Comparison of ENCODE assay signal across 1 cellular context in the genomic region with DNA sequence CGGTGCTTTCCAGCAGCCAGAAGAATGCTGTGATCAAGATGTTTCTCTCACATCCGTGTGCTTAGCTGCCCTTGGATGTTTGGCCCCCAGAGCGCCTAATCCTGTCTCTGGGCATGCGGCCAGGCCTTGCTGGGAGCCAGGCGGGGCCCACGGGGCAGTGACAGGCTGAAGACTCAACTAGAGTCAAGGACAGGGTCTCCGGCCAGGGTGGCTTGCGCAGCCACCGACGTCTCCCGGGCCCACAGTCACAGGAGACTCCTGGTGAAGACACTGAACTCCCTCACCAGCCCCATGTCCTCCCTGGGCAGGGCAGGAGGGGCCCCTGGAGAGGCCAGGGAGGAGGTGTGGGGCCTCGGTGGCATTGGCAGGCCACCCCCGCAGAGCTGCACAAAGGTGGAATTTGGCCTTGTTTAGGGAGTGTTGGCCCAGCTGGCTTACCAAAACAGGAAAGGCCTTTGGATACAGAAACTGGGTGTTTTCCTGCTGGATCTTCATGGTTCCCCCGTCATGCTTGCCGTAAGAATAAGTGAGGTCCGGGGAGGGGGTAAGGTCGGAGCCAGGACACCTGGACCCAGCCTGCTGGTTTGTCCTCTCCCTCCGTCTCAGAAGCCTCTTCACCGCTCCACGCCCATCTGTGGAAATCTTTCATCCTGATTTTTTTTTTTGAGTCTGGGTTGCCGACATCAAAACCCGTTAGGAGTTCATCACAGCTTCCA.
TF ChIP-seq lines count a peak whose summit lies in the region.

No MANE protein-coding gene starts in this region.

TF ChIP-seq in HepG2, 621 proteins besides CTCF, POLR2A, EP300 and RAD21 (continued from another document and continues in another):
- TF ChIP-seq HNRNPL (IDR thresholded peaks at IDR 0.05; ENCODE audit: low read depth, low read length) (peak; percentile 84; the same call in 1 of the 2 replicates), ZNF564 (CRISPR knock-in tag; IDR thresholded peaks at IDR 0.05) (peak; percentile 80), FOXM1 (CRISPR knock-in tag; IDR thresholded peaks at IDR 0.05) (no peak), ZNF44 (CRISPR knock-in tag; IDR thresholded peaks at IDR 0.05) (no peak), RFX3 (CRISPR knock-in tag; IDR thresholded peaks at IDR 0.05) (no peak), FOXO1 (CRISPR knock-in tag; IDR thresholded peaks at IDR 0.05) (peak; percentile 49; the same call in 1 of the 2 replicates), KLF9 (CRISPR knock-in tag; IDR thresholded peaks at IDR 0.05; ENCODE audit: low read depth) (peak; percentile 52; the same call in 1 of the 2 replicates), NONO (IDR thresholded peaks at IDR 0.05) (no peak), NONO (CRISPR knock-in tag; conservative IDR thresholded peaks at IDR 0.05) (peak; percentile 56; the same call in 1 of the 2 replicates), NKX3-1 (CRISPR knock-in tag; IDR thresholded peaks at IDR 0.05) (peak; percentile 85; the same call in 1 of the 2 replicates), KAT7 (CRISPR knock-in tag; IDR thresholded peaks at IDR 0.05; ENCODE audit: borderline replicate concordance) (peak; percentile 9; the same call in 1 of the 2 replicates), ZNF331 (CRISPR knock-in tag; IDR thresholded peaks at IDR 0.05) (peak; percentile 86), NFATC3 (CRISPR knock-in tag; IDR thresholded peaks at IDR 0.05) (no peak), SMYD3 (CRISPR knock-in tag; IDR thresholded peaks at IDR 0.05) (0 out of 2 replicates have a peak, but pooled peaks have one; percentile 58), ZNF619 (CRISPR knock-in tag; IDR thresholded peaks at IDR 0.05) (no peak), ZSCAN29 (CRISPR knock-in tag; conservative IDR thresholded peaks at IDR 0.05) (peak; percentile 77; the same call in 1 of the 2 replicates), ZNF614 (CRISPR knock-in tag; IDR thresholded peaks at IDR 0.05; ENCODE audit: borderline replicate concordance) (peak; percentile 81), ELF1 (CRISPR knock-in tag; IDR thresholded peaks at IDR 0.05) (peak; percentile 44; the same call in 1 of the 2 replicates), ZNF20 (CRISPR knock-in tag; IDR thresholded peaks at IDR 0.05) (0 out of 2 replicates have a peak, but pooled peaks have one; percentile 51), TMF1 (CRISPR knock-in tag; IDR thresholded peaks at IDR 0.05; ENCODE audit: low read depth) (no peak), POLR2G (IDR thresholded peaks at IDR 0.05; ENCODE audit: low read depth, low read length) (peak; percentile 57), ATRX (CRISPR knock-in tag; IDR thresholded peaks at IDR 0.05; ENCODE audit: borderline replicate concordance) (no peak), ZNF749 (CRISPR knock-in tag; IDR thresholded peaks at IDR 0.05; ENCODE audit: borderline replicate concordance) (peak; percentile 66), TRIM24 (CRISPR knock-in tag; IDR thresholded peaks at IDR 0.05) (no peak), ZNF317 (CRISPR knock-in tag; IDR thresholded peaks at IDR 0.05) (peak; percentile 87), ZKSCAN8 (CRISPR knock-in tag; IDR thresholded peaks at IDR 0.05; ENCODE audit: borderline replicate concordance) (no peak), ZNF431 (CRISPR knock-in tag; IDR thresholded peaks at IDR 0.05; ENCODE audit: borderline replicate concordance, low read depth) (no peak; the same call in 1 of the 2 replicates), SMAD3 (CRISPR knock-in tag; IDR thresholded peaks at IDR 0.05) (peak; percentile 41; the same call in 1 of the 2 replicates), ZNF652 (CRISPR knock-in tag; IDR thresholded peaks at IDR 0.05; ENCODE audit: borderline replicate concordance, low read depth) (peak; percentile 20; the same call in 1 of the 2 replicates), EEA1 (CRISPR knock-in tag; IDR thresholded peaks at IDR 0.05; ENCODE audit: borderline replicate concordance) (no peak), ZNF792 (CRISPR knock-in tag; IDR thresholded peaks at IDR 0.05) (no peak), ZNF354B (CRISPR knock-in tag; IDR thresholded peaks at IDR 0.05) (peak; percentile 95), FOXC1 (CRISPR knock-in tag; IDR thresholded peaks at IDR 0.05; ENCODE audit: borderline replicate concordance) (0 out of 2 replicates have a peak, but pooled peaks have one; percentile 15), TGIF2 (CRISPR knock-in tag; IDR thresholded peaks at IDR 0.05) (peak; percentile 89; the same call in 1 of the 2 replicates), ZNF253 (CRISPR knock-in tag; IDR thresholded peaks at IDR 0.05; ENCODE audit: borderline replicate concordance) (peak; percentile 78; the same call in 1 of the 2 replicates), CBX1 (IDR thresholded peaks at IDR 0.05; ENCODE audit: low read depth) (no peak), ZNF558 (CRISPR knock-in tag; IDR thresholded peaks at IDR 0.05; ENCODE audit: borderline replicate concordance) (no peak), HDAC2 (CRISPR knock-in tag; IDR thresholded peaks at IDR 0.05) (peak; percentile 92), MED13 (CRISPR knock-in tag; IDR thresholded peaks at IDR 0.05) (no peak), ZMYM3 (CRISPR knock-in tag; IDR thresholded peaks at IDR 0.05) (peak; percentile 45; the same call in 1 of the 2 replicates), KDM2A (CRISPR knock-in tag; IDR thresholded peaks at IDR 0.05; ENCODE audit: borderline replicate concordance, low read depth) (peak; percentile 86; the same call in 1 of the 2 replicates), CREM (IDR thresholded peaks at IDR 0.05) (peak; percentile 59; the same call in 1 of the 2 replicates), CREM (CRISPR knock-in tag; IDR thresholded peaks at IDR 0.05) (no peak), ZNF510 (CRISPR knock-in tag; IDR thresholded peaks at IDR 0.05; ENCODE audit: low read depth) (peak; percentile 14; the same call in 1 of the 2 replicates), ZNF709 (CRISPR knock-in tag; IDR thresholded peaks at IDR 0.05) (peak; percentile 52; the same call in 1 of the 2 replicates), HIVEP1 (CRISPR knock-in tag; IDR thresholded peaks at IDR 0.05) (peak; percentile 78), AGO2 (optimal IDR thresholded peaks at IDR 0.05; ENCODE audit: low read depth, low read length) (peak; percentile 20)
- TF ChIP-seq, protein P1, sequence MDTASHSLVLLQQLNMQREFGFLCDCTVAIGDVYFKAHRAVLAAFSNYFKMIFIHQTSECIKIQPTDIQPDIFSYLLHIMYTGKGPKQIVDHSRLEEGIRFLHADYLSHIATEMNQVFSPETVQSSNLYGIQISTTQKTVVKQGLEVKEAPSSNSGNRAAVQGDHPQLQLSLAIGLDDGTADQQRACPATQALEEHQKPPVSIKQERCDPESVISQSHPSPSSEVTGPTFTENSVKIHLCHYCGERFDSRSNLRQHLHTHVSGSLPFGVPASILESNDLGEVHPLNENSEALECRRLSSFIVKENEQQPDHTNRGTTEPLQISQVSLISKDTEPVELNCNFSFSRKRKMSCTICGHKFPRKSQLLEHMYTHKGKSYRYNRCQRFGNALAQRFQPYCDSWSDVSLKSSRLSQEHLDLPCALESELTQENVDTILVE (CRISPR knock-in tag; IDR thresholded peaks at IDR 0.05) = peak; percentile 95
- TF ChIP-seq, protein P2, sequence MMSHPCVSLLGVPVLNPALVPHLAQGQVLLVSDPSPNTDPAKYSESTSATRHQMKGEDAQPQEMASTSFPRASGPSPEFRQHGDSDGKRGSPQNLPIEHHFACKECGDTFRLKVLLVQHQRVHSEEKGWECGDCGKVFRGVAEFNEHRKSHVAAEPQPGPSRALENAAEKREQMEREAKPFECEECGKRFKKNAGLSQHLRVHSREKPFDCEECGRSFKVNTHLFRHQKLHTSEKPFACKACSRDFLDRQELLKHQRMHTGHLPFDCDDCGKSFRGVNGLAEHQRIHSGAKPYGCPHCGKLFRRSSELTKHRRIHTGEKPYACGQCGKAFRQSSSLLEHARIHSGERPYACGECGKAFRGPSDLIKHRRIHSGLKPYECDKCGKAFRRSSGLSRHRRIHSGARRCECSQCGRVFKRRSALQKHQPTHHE (CRISPR knock-in tag; IDR thresholded peaks at IDR 0.05; ENCODE audit: borderline replicate concordance) = 0 out of 2 replicates have a peak, but pooled peaks have one; percentile 92
- TF ChIP-seq, protein P3, sequence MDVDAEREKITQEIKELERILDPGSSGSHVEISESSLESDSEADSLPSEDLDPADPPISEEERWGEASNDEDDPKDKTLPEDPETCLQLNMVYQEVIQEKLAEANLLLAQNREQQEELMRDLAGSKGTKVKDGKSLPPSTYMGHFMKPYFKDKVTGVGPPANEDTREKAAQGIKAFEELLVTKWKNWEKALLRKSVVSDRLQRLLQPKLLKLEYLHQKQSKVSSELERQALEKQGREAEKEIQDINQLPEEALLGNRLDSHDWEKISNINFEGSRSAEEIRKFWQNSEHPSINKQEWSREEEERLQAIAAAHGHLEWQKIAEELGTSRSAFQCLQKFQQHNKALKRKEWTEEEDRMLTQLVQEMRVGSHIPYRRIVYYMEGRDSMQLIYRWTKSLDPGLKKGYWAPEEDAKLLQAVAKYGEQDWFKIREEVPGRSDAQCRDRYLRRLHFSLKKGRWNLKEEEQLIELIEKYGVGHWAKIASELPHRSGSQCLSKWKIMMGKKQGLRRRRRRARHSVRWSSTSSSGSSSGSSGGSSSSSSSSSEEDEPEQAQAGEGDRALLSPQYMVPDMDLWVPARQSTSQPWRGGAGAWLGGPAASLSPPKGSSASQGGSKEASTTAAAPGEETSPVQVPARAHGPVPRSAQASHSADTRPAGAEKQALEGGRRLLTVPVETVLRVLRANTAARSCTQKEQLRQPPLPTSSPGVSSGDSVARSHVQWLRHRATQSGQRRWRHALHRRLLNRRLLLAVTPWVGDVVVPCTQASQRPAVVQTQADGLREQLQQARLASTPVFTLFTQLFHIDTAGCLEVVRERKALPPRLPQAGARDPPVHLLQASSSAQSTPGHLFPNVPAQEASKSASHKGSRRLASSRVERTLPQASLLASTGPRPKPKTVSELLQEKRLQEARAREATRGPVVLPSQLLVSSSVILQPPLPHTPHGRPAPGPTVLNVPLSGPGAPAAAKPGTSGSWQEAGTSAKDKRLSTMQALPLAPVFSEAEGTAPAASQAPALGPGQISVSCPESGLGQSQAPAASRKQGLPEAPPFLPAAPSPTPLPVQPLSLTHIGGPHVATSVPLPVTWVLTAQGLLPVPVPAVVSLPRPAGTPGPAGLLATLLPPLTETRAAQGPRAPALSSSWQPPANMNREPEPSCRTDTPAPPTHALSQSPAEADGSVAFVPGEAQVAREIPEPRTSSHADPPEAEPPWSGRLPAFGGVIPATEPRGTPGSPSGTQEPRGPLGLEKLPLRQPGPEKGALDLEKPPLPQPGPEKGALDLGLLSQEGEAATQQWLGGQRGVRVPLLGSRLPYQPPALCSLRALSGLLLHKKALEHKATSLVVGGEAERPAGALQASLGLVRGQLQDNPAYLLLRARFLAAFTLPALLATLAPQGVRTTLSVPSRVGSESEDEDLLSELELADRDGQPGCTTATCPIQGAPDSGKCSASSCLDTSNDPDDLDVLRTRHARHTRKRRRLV (CRISPR knock-in tag; IDR thresholded peaks at IDR 0.05) = peak; percentile 69
- TF ChIP-seq, protein P4, sequence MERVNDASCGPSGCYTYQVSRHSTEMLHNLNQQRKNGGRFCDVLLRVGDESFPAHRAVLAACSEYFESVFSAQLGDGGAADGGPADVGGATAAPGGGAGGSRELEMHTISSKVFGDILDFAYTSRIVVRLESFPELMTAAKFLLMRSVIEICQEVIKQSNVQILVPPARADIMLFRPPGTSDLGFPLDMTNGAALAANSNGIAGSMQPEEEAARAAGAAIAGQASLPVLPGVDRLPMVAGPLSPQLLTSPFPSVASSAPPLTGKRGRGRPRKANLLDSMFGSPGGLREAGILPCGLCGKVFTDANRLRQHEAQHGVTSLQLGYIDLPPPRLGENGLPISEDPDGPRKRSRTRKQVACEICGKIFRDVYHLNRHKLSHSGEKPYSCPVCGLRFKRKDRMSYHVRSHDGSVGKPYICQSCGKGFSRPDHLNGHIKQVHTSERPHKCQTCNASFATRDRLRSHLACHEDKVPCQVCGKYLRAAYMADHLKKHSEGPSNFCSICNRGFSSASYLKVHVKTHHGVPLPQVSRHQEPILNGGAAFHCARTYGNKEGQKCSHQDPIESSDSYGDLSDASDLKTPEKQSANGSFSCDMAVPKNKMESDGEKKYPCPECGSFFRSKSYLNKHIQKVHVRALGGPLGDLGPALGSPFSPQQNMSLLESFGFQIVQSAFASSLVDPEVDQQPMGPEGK (CRISPR knock-in tag; IDR thresholded peaks at IDR 0.05) = peak; percentile 94
- TF ChIP-seq, protein P5, sequence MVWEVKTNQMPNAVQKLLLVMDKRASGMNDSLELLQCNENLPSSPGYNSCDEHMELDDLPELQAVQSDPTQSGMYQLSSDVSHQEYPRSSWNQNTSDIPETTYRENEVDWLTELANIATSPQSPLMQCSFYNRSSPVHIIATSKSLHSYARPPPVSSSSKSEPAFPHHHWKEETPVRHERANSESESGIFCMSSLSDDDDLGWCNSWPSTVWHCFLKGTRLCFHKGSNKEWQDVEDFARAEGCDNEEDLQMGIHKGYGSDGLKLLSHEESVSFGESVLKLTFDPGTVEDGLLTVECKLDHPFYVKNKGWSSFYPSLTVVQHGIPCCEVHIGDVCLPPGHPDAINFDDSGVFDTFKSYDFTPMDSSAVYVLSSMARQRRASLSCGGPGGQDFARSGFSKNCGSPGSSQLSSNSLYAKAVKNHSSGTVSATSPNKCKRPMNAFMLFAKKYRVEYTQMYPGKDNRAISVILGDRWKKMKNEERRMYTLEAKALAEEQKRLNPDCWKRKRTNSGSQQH (CRISPR knock-in tag; IDR thresholded peaks at IDR 0.05; ENCODE audit: low read depth) = 0 out of 2 replicates have a peak, but pooled peaks have one; percentile 60
- TF ChIP-seq, protein P6, sequence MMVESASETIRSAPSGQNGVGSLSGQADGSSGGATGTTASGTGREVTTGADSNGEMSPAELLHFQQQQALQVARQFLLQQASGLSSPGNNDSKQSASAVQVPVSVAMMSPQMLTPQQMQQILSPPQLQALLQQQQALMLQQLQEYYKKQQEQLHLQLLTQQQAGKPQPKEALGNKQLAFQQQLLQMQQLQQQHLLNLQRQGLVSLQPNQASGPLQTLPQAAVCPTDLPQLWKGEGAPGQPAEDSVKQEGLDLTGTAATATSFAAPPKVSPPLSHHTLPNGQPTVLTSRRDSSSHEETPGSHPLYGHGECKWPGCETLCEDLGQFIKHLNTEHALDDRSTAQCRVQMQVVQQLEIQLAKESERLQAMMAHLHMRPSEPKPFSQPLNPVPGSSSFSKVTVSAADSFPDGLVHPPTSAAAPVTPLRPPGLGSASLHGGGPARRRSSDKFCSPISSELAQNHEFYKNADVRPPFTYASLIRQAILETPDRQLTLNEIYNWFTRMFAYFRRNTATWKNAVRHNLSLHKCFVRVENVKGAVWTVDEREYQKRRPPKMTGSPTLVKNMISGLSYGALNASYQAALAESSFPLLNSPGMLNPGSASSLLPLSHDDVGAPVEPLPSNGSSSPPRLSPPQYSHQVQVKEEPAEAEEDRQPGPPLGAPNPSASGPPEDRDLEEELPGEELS (CRISPR knock-in tag; IDR thresholded peaks at IDR 0.05) = peak; percentile 86
- TF ChIP-seq, protein P7, sequence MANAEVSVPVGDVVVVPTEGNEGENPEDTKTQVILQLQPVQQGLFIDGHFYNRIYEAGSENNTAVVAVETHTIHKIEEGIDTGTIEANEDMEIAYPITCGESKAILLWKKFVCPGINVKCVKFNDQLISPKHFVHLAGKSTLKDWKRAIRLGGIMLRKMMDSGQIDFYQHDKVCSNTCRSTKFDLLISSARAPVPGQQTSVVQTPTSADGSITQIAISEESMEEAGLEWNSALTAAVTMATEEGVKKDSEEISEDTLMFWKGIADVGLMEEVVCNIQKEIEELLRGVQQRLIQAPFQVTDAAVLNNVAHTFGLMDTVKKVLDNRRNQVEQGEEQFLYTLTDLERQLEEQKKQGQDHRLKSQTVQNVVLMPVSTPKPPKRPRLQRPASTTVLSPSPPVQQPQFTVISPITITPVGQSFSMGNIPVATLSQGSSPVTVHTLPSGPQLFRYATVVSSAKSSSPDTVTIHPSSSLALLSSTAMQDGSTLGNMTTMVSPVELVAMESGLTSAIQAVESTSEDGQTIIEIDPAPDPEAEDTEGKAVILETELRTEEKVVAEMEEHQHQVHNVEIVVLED (CRISPR knock-in tag; IDR thresholded peaks at IDR 0.05; ENCODE audit: borderline replicate concordance) = peak; percentile 40
